Comparison of ENCODE assay signal across 26 cellular contexts in the genomic region with DNA sequence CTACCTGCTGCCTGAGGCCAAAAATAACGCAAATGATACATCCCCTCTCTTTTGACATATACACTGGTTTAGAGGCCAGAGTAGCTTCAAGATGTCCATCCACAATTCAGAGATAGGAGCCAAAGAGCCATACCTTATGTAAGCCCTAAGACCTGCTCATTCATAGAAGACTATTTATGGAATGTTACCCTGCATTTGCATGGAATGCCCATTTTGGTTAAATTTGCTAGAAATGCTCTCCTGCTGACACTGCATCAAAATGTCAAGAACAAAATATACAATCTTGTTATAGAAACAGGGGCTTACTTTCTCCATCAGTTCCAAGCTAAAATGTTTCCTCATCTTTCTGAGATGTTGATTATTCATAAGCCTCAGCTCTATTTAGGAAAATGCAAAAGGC.
A peak's percentile ranks its signal among the peaks of the same experiment; 100 is the strongest.
DNase-seq lines count a peak whose midpoint lies in the region; FAIRE-seq and TF ChIP-seq lines count a peak whose summit lies in the region.
"Had no signal": no experiment of that assay in that cellular context is flagged by ENCODE, and none has a peak within 500 bp of the region (broad histone marks: within the 10 kb centered on the region; RNA-seq: fewer than 3 reads in every experiment).

No MANE protein-coding gene starts in this region.

- TF ChIP-seq CTCF in nephron progenitor cell (IDR thresholded peaks at IDR 0.05), result no peak

- H2BK15ac ChIP-seq in mesenchymal stem cell (ENCODE audit: low read depth, poor library complexity, severe bottlenecking), result no peak overlapping the region

- H3K4me1 Mint-ChIP-seq in nephron progenitor cell, result peaks cover 53% of the 10 kb centered on the region
- H3K4me1 Mint-ChIP-seq: B cell; CD8-positive, alpha-beta memory T cell had no signal

- H3K9ac ChIP-seq in mesenchymal stem cell (ENCODE audit: low read length), result no peak overlapping the region
- H3K9ac ChIP-seq: BLaER1 treated with 17β-estradiol and CSF1 and Interleukin-3, amounts not matched to agents 10 nM and 100 nM had no signal

- no peak overlapping the region for H2AFZ ChIP-seq in mesenchymal stem cell (ENCODE audit: low read depth, low read length)

- 100% methylated on average over 1 of the region's 1 CpG for WGBS in mesenchymal stem cell

- peaks cover 24% of the 10 kb centered on the region for H3K9me3 Mint-ChIP-seq in nephron progenitor cell
- H3K9me3 Mint-ChIP-seq: CD4-positive, alpha-beta T cell had no signal

- peaks cover 3% of the 10 kb centered on the region for H3K27me3 Mint-ChIP-seq in nephron progenitor cell (ENCODE audit: low read depth, poor library complexity)

- no peak overlapping the region for H3K4me2 ChIP-seq in mesenchymal stem cell (ENCODE audit: low read length, poor library complexity, severe bottlenecking)
- H3K4me2 ChIP-seq: BLaER1 treated with 17β-estradiol and CSF1 and Interleukin-3, amounts not matched to agents 10 nM and 100 nM had no signal

- peaks cover 2% of the 10 kb centered on the region for H3K4me1 ChIP-seq in mesenchymal stem cell (ENCODE audit: control insufficient read depth, insufficient read depth, low read depth, low read length)
- H3K4me1 ChIP-seq: BLaER1 treated with 17β-estradiol and CSF1 and Interleukin-3, amounts not matched to agents 10 nM and 100 nM had no signal

- no peak overlapping the region for H2BK120ac ChIP-seq in mesenchymal stem cell (ENCODE audit: low read depth, low read length)

- H4K8ac ChIP-seq in mesenchymal stem cell (ENCODE audit: low read length), result no peak overlapping the region

- H3K36me3 Mint-ChIP-seq in nephron progenitor cell (ENCODE audit: low read depth), result peaks cover 10% of the 10 kb centered on the region
- H3K36me3 Mint-ChIP-seq: CD8-positive, alpha-beta memory T cell had no signal

- H3K27ac ChIP-seq in mesenchymal stem cell (ENCODE audit: low read length, poor library complexity, severe bottlenecking), result no peak overlapping the region
- H3K27ac ChIP-seq: BLaER1 treated with 17β-estradiol and CSF1 and Interleukin-3, amounts not matched to agents 10 nM and 100 nM; C4-2B had no signal

- H3K18ac ChIP-seq in mesenchymal stem cell (ENCODE audit: low read depth in 1 of 2, low read length in 2 of 2), result no peak overlapping the region

- peak; percentile 99 for FAIRE-seq in G401.6 (lab: Jason Lieb, UNC)
- FAIRE-seq in HTR-8/SVneo (lab: Jason Lieb, UNC), result peak; percentile 75
- FAIRE-seq: A204.1, GM12891, GM19239 had no signal

- H3K23ac ChIP-seq in mesenchymal stem cell (ENCODE audit: low read length in 2 of 2), result no peak overlapping the region

- H2BK5ac ChIP-seq in mesenchymal stem cell (ENCODE audit: low read depth, low read length, poor library complexity, severe bottlenecking), result no peak overlapping the region

- no peak overlapping the region for H3K4me3 ChIP-seq in mesenchymal stem cell (ENCODE audit: insufficient read depth in 1 of 2, low read depth in 1 of 2, low read length in 2 of 2)
- H3K4me3 ChIP-seq: BLaER1 treated with 17β-estradiol and CSF1 and Interleukin-3, amounts not matched to agents 10 nM and 100 nM had no signal

- peaks cover 7% of the 10 kb centered on the region for H3K9me3 ChIP-seq in mesenchymal stem cell (ENCODE audit: control insufficient read depth, low read length)

- H4K91ac ChIP-seq in mesenchymal stem cell (ENCODE audit: low read length), result no peak overlapping the region

- DNase-seq in HTR-8/SVneo (ENCODE audit: insufficient read length, low spot score), result no peak
- no peak for DNase-seq in mesenchymal stem cell
- no peak for DNase-seq in stimulated activated CD4-positive, alpha-beta T cell treated with anti-CD3 and anti-CD28 coated beads, Interleukin-4, amount 100 ng/mL, for 24 hours
- no peak for DNase-seq in nephron progenitor cell
- DNase-seq in NCI-H526 treated with DMSO at 0.1 percent for 48 hours (lab: John Stamatoyannopoulos, UW), result no peak
- DNase-seq in NCI-H2227 treated with DMSO at 0.1 percent for 48 hours (lab: John Stamatoyannopoulos, UW), result no peak
- DNase-seq: 8988T; ACHN; AML-193; CD4-positive, alpha-beta T cell; CD8-positive, alpha-beta memory T cell; COR-L47; DMS 273 treated with DMSO at 0.1 percent for 48 hours; DMS153; DMS53; DMS79; DND-41; EL; GF-D8 had no signal

- peak overlapping the region; percentile 96 for H2AK5ac ChIP-seq in mesenchymal stem cell (ENCODE audit: low read length, severe bottlenecking)

- no peak overlapping the region for H3K4me3 Mint-ChIP-seq in nephron progenitor cell
- H3K4me3 Mint-ChIP-seq: B cell; CD4-positive, alpha-beta T cell; CD8-positive, alpha-beta memory T cell had no signal

- H3K27me3 ChIP-seq in mesenchymal stem cell (ENCODE audit: control insufficient read depth in 1 of 2, insufficient read depth in 1 of 2, low read length in 2 of 2), result no peaks in the 10 kb centered on the region

- H3K4ac ChIP-seq in mesenchymal stem cell (ENCODE audit: low read depth in 1 of 2, low read length in 2 of 2), result no peak overlapping the region

- H2BK12ac ChIP-seq in mesenchymal stem cell (ENCODE audit: low read length in 2 of 2), result no peak overlapping the region

- H3K27ac Mint-ChIP-seq in nephron progenitor cell, result no peak overlapping the region
- H3K27ac Mint-ChIP-seq: B cell; CD4-positive, alpha-beta T cell; CD8-positive, alpha-beta memory T cell had no signal

- no peak overlapping the region for H3K14ac ChIP-seq in mesenchymal stem cell (ENCODE audit: low read length in 2 of 2)

- no peaks in the 10 kb centered on the region for H3K36me3 ChIP-seq in mesenchymal stem cell (ENCODE audit: control insufficient read depth in 1 of 2, insufficient read depth in 2 of 2, low read depth in 1 of 2, low read length in 2 of 2)
- H3K36me3 ChIP-seq: BLaER1 treated with 17β-estradiol and CSF1 and Interleukin-3, amounts not matched to agents 10 nM and 100 nM had no signal

- no peaks in the 10 kb centered on the region for H3K79me1 ChIP-seq in mesenchymal stem cell (replicated peaks; ENCODE audit: low read length, poor library complexity, severe bottlenecking)
